In the genomic region with DNA sequence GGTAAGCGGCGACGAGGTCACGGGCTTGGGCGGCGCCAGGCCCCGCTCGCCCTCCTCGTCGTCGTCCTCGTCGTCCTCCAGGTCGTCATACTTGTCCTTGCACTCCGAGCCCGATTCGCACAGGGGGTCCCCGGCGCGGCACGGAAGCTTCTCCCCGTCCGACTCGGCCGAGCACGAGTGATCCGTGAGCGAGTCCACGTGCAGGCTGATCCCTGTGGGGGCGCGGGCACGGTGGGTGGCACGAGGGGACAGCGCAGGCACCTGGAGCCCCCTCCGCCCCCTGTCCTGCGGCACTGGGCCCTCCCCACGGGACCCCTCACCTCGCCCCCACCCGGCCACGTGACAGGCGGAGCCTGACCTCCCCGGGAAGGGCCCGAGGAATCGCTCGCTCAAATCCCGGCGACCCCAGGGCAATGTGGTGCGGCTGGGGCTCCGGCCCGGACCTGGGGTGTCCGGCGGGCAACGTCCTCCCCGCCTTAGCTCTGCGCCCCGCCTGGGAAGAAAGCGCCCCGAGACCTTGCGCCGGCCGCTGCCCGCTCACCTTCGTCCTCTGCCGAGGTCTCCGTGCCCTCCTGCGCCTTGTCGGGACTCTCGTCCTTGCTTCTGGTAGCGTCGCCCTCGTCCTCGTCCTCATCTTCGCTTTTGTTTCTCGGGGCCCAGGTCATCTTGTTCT, we compare ENCODE assay signal across 19 cellular contexts. TPM values are rescaled to one million over a fixed set of nuclear protein-coding genes. Genes with fewer than 3 reads are reported as not detected.
DNase-seq lines count a peak whose midpoint lies in the region; ATAC-seq, FAIRE-seq and TF ChIP-seq lines count a peak whose summit lies in the region.
"Had no signal": no experiment of that assay in that cellular context is flagged by ENCODE, and none has a peak within 500 bp of the region (broad histone marks: within the 10 kb centered on the region; RNA-seq: fewer than 3 reads in every experiment).

No MANE protein-coding gene starts in this region.

- FAIRE-seq in keratinocyte (lab: Jason Lieb, UNC) = no peak
- FAIRE-seq: H54, small intestine, TTC549 had no signal

- H3K9me3 Mint-ChIP-seq in activated CD4-positive, alpha-beta T cell treated with anti-CD3 and anti-CD28 coated beads for 36 hours (ENCODE audit: low read depth) = no peaks in the 10 kb centered on the region
- no peaks in the 10 kb centered on the region for H3K9me3 Mint-ChIP-seq in activated CD4-positive, alpha-beta T cell treated with anti-CD3 and anti-CD28 coated beads, Interleukin-2, amount 10 ng/mL, durations not matched to agents 7 days and 5 days
- no peaks in the 10 kb centered on the region for H3K9me3 Mint-ChIP-seq in MCF 10A (ENCODE audit: unreplicated experiment)

- H3K4me1 ChIP-seq in keratinocyte (ENCODE audit: control insufficient read depth, extremely low read depth, insufficient read depth, low read length) (peaks cover 38% of the 10 kb centered on the region), stomach (peaks cover 18 to 66% (median 38%) of the 10 kb centered on the region in 4 donors)

- 9 to 23% (median 20%) methylated on average over 27 to 74 of the region's 74 CpGs for WGBS in stomach, 5 donors

- no peaks in the 10 kb centered on the region for H3K27me3 ChIP-seq in keratinocyte (ENCODE audit: control insufficient read depth, extremely low read depth, insufficient read depth, low read length)
- H3K27me3 ChIP-seq in stomach = peaks cover 26 to 98% (median 61%) of the 10 kb centered on the region in 3 donors

- H3K27ac ChIP-seq in keratinocyte (ENCODE audit: control insufficient read depth, insufficient read depth, low read length) (peak overlapping the region; percentile 83), stomach (peak overlapping the region; percentile 68 to 91 (median 81))
- H3K27ac ChIP-seq: brain microvascular endothelial cell, tibial nerve had no signal

- TF ChIP-seq CTCF in MCF 10A (IDR thresholded peaks at IDR 0.05; ENCODE audit: unreplicated experiment) (no peak), keratinocyte (optimal IDR thresholded peaks at IDR 0.05 in 1 of 3, IDR thresholded peaks at IDR 0.05 in 1 of 3, conservative IDR thresholded peaks at IDR 0.05 in 1 of 3; ENCODE audit: extremely low read depth in 1 of 3, insufficient read depth in 2 of 3, low read length in 3 of 3) (no peak), stomach (IDR thresholded peaks at IDR 0.05) (no peak)

- H3K4me3 ChIP-seq in keratinocyte (ENCODE audit: control insufficient read depth in 2 of 3, extremely low read depth in 1 of 3, insufficient read depth in 2 of 3, low read depth in 1 of 3, low read length in 3 of 3) (peak overlapping the region; percentile 70 to 84 (median 76)), stomach (peak overlapping the region; percentile 48 to 68 (median 58))
- H3K4me3 ChIP-seq: tibial nerve had no signal

- no TSS peak for BruUV-seq in MCF 10A (replicated peaks; lab: Mats Ljungman, UMichigan)

- H3K9me3 ChIP-seq in keratinocyte (ENCODE audit: control insufficient read depth, low read depth, low read length) (no peaks in the 10 kb centered on the region), stomach (no peaks in the 10 kb centered on the region)

- peak overlapping the region; percentile 13 for H3K4me3 Mint-ChIP-seq in activated CD4-positive, alpha-beta T cell treated with anti-CD3 and anti-CD28 coated beads for 36 hours
- H3K4me3 Mint-ChIP-seq in activated CD4-positive, alpha-beta T cell treated with anti-CD3 and anti-CD28 coated beads, Interleukin-2, amount 10 ng/mL, durations not matched to agents 7 days and 5 days = no peak overlapping the region
- H3K4me3 Mint-ChIP-seq in MCF 10A (ENCODE audit: unreplicated experiment) = peak overlapping the region; percentile 82

- H3K4me2 ChIP-seq in keratinocyte (ENCODE audit: control insufficient read depth, extremely low read depth, insufficient read depth, low read depth, low read length) = peak overlapping the region; percentile 85

- TF ChIP-seq POLR2A in stomach (IDR thresholded peaks at IDR 0.05) = no peak

- no peak overlapping the region for H2AFZ ChIP-seq in keratinocyte (ENCODE audit: control insufficient read depth, low read length)

- peak overlapping the region; percentile 92 for H3K9ac ChIP-seq in keratinocyte (ENCODE audit: control insufficient read depth, extremely low read depth, insufficient read depth, low read length)

- POLR2A ChIA-PET in activated CD4-positive, alpha-beta T cell treated with anti-CD3 and anti-CD28 coated beads for 36 hours (lab: Charles Lee) = no interaction called here
- POLR2A ChIA-PET in activated CD4-positive, alpha-beta T cell treated with anti-CD3 and anti-CD28 coated beads, Interleukin-2, amount 10 ng/mL, durations not matched to agents 7 days and 5 days (lab: Charles Lee) = no interaction called here
- POLR2A ChIA-PET in MCF 10A (lab: Yijun Ruan, JAX) = interaction anchor here (0.7 to 5.1 kb wide), 12 partner anchors 10 to 865 kb away, joined by 3 to 43 read pairs (median 4); a partner anchor contains a TSS

- H3K4me1 Mint-ChIP-seq in activated CD4-positive, alpha-beta T cell treated with anti-CD3 and anti-CD28 coated beads for 36 hours = peaks cover 8% of the 10 kb centered on the region
- peaks cover 3% of the 10 kb centered on the region for H3K4me1 Mint-ChIP-seq in activated CD4-positive, alpha-beta T cell treated with anti-CD3 and anti-CD28 coated beads, Interleukin-2, amount 10 ng/mL, durations not matched to agents 7 days and 5 days
- H3K4me1 Mint-ChIP-seq in MCF 10A (ENCODE audit: insufficient read depth, unreplicated experiment) = peaks cover 20% of the 10 kb centered on the region

- dilution Hi-C loops in keratinocyte (cut with MboI; ENCODE audit: extremely low pct_ligation_motif_present, low sequenced_read_pairs) = no loop called here

- H4K20me1 ChIP-seq in keratinocyte (ENCODE audit: control insufficient read depth, extremely low read depth, insufficient read depth, low read length) = peaks cover 7% of the 10 kb centered on the region

- no peak overlapping the region for H3K27ac Mint-ChIP-seq in activated CD4-positive, alpha-beta T cell treated with anti-CD3 and anti-CD28 coated beads for 36 hours
- H3K27ac Mint-ChIP-seq in activated CD4-positive, alpha-beta T cell treated with anti-CD3 and anti-CD28 coated beads, Interleukin-2, amount 10 ng/mL, durations not matched to agents 7 days and 5 days = no peak overlapping the region
- peak overlapping the region; percentile 94 for H3K27ac Mint-ChIP-seq in MCF 10A (ENCODE audit: low read depth, unreplicated experiment)
- H3K27ac Mint-ChIP-seq: naive thymus-derived CD8-positive, alpha-beta T cell had no signal

- TF ChIP-seq EP300 in stomach (IDR thresholded peaks at IDR 0.05) = no peak

- H3K36me3 Mint-ChIP-seq in activated CD4-positive, alpha-beta T cell treated with anti-CD3 and anti-CD28 coated beads for 36 hours (ENCODE audit: low read depth) = peaks cover 4% of the 10 kb centered on the region
- H3K36me3 Mint-ChIP-seq in activated CD4-positive, alpha-beta T cell treated with anti-CD3 and anti-CD28 coated beads, Interleukin-2, amount 10 ng/mL, durations not matched to agents 7 days and 5 days (ENCODE audit: low read depth) = peaks cover 1% of the 10 kb centered on the region
- peaks cover 78% of the 10 kb centered on the region for H3K36me3 Mint-ChIP-seq in MCF 10A (ENCODE audit: insufficient read depth, unreplicated experiment)

- H3K27me3 Mint-ChIP-seq in activated CD4-positive, alpha-beta T cell treated with anti-CD3 and anti-CD28 coated beads for 36 hours = peaks cover 54% of the 10 kb centered on the region
- peaks cover 60% of the 10 kb centered on the region for H3K27me3 Mint-ChIP-seq in activated CD4-positive, alpha-beta T cell treated with anti-CD3 and anti-CD28 coated beads, Interleukin-2, amount 10 ng/mL, durations not matched to agents 7 days and 5 days
- H3K27me3 Mint-ChIP-seq in MCF 10A (ENCODE audit: insufficient read depth, unreplicated experiment) = no peaks in the 10 kb centered on the region

- no peak for ATAC-seq in activated CD4-positive, alpha-beta T cell treated with anti-CD3 and anti-CD28 coated beads for 36 hours
- no peak for ATAC-seq in HG02884 (IDR thresholded peaks at IDR 0.05; ENCODE audit: unreplicated experiment)
- no peak for ATAC-seq in HG03354 (IDR thresholded peaks at IDR 0.05; ENCODE audit: poor library complexity, severe bottlenecking, unreplicated experiment)
- ATAC-seq: naive thymus-derived CD8-positive, alpha-beta T cell; Right ventricle myocardium inferior had no signal

- no peaks in the 10 kb centered on the region for H3K9me1 ChIP-seq in keratinocyte (ENCODE audit: control insufficient read depth, extremely low read depth, insufficient read depth, low read length)

- CTCF ChIA-PET in activated CD4-positive, alpha-beta T cell treated with anti-CD3 and anti-CD28 coated beads for 36 hours (lab: Charles Lee) = no interaction called here
- CTCF ChIA-PET in activated CD4-positive, alpha-beta T cell treated with anti-CD3 and anti-CD28 coated beads, Interleukin-2, amount 10 ng/mL, durations not matched to agents 7 days and 5 days (lab: Charles Lee) = no interaction called here
- CTCF ChIA-PET in MCF 10A (lab: Yijun Ruan, JAX) = interaction anchor here (0.8 kb wide), 1 partner anchor 1570 kb away, joined by 3 read pairs; no protein-coding TSS in a partner anchor

- H3K36me3 ChIP-seq in keratinocyte (ENCODE audit: control insufficient read depth in 2 of 2, extremely low read depth in 1 of 2, insufficient read depth in 2 of 2, low read length in 2 of 2) = peaks cover 7 to 17% of the 10 kb centered on the region in 2 experiments
- H3K36me3 ChIP-seq in stomach = no peaks in the 10 kb centered on the region
- H3K36me3 ChIP-seq: brain microvascular endothelial cell, tibial nerve had no signal

- intact Hi-C loops in activated CD4-positive, alpha-beta T cell treated with anti-CD3 and anti-CD28 coated beads for 36 hours (cut with DNase I, micrococcal nuclease) = no loop called here
- intact Hi-C loops in MCF 10A (cut with micrococcal nuclease) (loop anchor here (5.0 to 10.0 kb wide), 3 partner anchors 62 to 712 kb away; no protein-coding TSS in a partner anchor), stomach (cut with DNase I; ENCODE audit: low total_unique reads) (no loop called here)

- H3K79me2 ChIP-seq in keratinocyte (ENCODE audit: control insufficient read depth, insufficient read depth, low read length) = peaks cover 69% of the 10 kb centered on the region

- no peak for DNase-seq in activated CD4-positive, alpha-beta T cell treated with anti-CD3 and anti-CD28 coated beads for 36 hours
- DNase-seq in activated CD4-positive, alpha-beta T cell treated with anti-CD3 and anti-CD28 coated beads, Interleukin-2, amount 10 ng/mL, durations not matched to agents 7 days and 5 days = no peak
- DNase-seq in MCF 10A (ENCODE audit: unreplicated experiment) (peak; percentile 36), keratinocyte (ENCODE audit: low read depth, low spot score) (no peak), stomach (no peak), NCI-H2196 (lab: John Stamatoyannopoulos, UW; ENCODE audit: unreplicated experiment) (no peak)
- DNase-seq: ACHN; brain microvascular endothelial cell; hypothalamus; naive thymus-derived CD8-positive, alpha-beta T cell; NCI-H1417; NCI-H526 treated with DMSO at 0.1 percent for 48 hours; small intestine had no signal

RNA-seq across cellular contexts. Expression of a gene that starts 2.5 kb away (rescaled TPM):
- total RNA-seq in activated CD4-positive, alpha-beta T cell treated with anti-CD3 and anti-CD28 coated beads for 36 hours = not detected
- not detected for total RNA-seq in activated CD4-positive, alpha-beta T cell treated with anti-CD3 and anti-CD28 coated beads, Interleukin-2, amount 10 ng/mL, durations not matched to agents 7 days and 5 days
- total RNA-seq in MCF 10A (2022) (35.4 and 43.4 TPM in 2 replicates), stomach (100 to 1,000 TPM in 1 of 5 donors, 10 to 100 TPM in 2, 1 to 10 TPM in 1, not detected in 1; 7.0 to 143 (median 40.7) TPM)
- polyA plus RNA-seq in keratinocyte (13.8 to 27.1 TPM (median 23.7 TPM) in 3 replicates), stomach (1 to 10 TPM; 7.0 to 8.6 (median 8.2) TPM)
- 13.7 TPM for polyA plus RNA-seq in keratinocyte (2011; ENCODE audit: low read depth)
- 11.5 and 13.5 TPM in 2 replicates for polyA plus RNA-seq in keratinocyte (2011; cell fraction: cytosol; rRNA removed)
- 32.7 and 36.3 TPM in 2 replicates for polyA plus RNA-seq in keratinocyte (2011; cell fraction: nucleus; rRNA removed)
- polyA plus RNA-seq in keratinocyte (2012; ENCODE audit: low replicate concordance) = 18.6 and 19.4 TPM in 2 replicates
- 3.7 to 10.1 TPM (median 4.5 TPM) in 3 replicates for polyA minus RNA-seq in keratinocyte
- polyA minus RNA-seq in keratinocyte (2011; cell fraction: cytosol; rRNA and poly(A)+ RNA removed) = 20.5 TPM
- polyA minus RNA-seq in keratinocyte (2011; cell fraction: nucleus; rRNA and poly(A)+ RNA removed) = 15.2 and 17.0 TPM in 2 replicates
- total RNA-seq: naive thymus-derived CD8-positive, alpha-beta T cell; tibial nerve had no signal
- polyA plus RNA-seq: naive thymus-derived CD8-positive, alpha-beta T cell had no signal
